In genomic region chr2:208186921-208187320, GRCh38 we compare ENCODE assay signal across 23 cellular contexts. TPM values are rescaled to one million over a fixed set of nuclear protein-coding genes. Genes with fewer than 3 reads are reported as not detected.
DNase-seq lines count a peak whose midpoint lies in the region; TF ChIP-seq lines count a peak whose summit lies in the region.
"Had no signal": no experiment of that assay in that cellular context is flagged by ENCODE, and none has a peak within 500 bp of the region (broad histone marks: within the 10 kb centered on the region; RNA-seq: fewer than 3 reads in every experiment).

No MANE protein-coding gene starts in this region.

- TF ChIP-seq CTCF in neural cell (IDR thresholded peaks at IDR 0.05; ENCODE audit: poor library complexity, severe bottlenecking) (no peak), RWPE1 (conservative IDR thresholded peaks at IDR 0.05; ENCODE audit: low read depth) (no peak)

- no peaks in the 10 kb centered on the region for H3K9me3 ChIP-seq in neural cell (ENCODE audit: low read length)
- H3K9me3 ChIP-seq: BE2C, HAP-1, MG63 had no signal

- H3K9ac ChIP-seq in neural cell (ENCODE audit: low read length): no peak overlapping the region

- H3K79me2 ChIP-seq in neural cell (replicated peaks; ENCODE audit: insufficient read depth, low read length): peaks cover 3% of the 10 kb centered on the region

- TF ChIP-seq EP300 in neural cell (conservative IDR thresholded peaks at IDR 0.05; ENCODE audit: poor library complexity, severe bottlenecking): no peak

- no peaks in the 10 kb centered on the region for H3K9me2 ChIP-seq in neural cell (ENCODE audit: insufficient read depth, low read length)

- DNase-seq in NCI-H82 (lab: John Stamatoyannopoulos, UW) (peak; percentile 19), NCI-H82 treated with DMSO at 0.1 percent for 48 hours (lab: John Stamatoyannopoulos, UW; ENCODE audit: unreplicated experiment) (no peak), caudate nucleus (lab: John Stamatoyannopoulos, UW) (peak in 4 of 61 donors; percentile 8 to 56 (median 28)), CD1c-positive myeloid dendritic cell (ENCODE audit: extremely low spot score) (no peak), RWPE1 (ENCODE audit: low spot score) (no peak)
- DNase-seq in effector CD4-positive, alpha-beta T cell: no peak
- DNase-seq: BE2C, DMS153, DND-41, HFFc6, KG1, MG63, NCI-H1105 treated with DMSO at 0.1 percent for 48 hours, NCI-H146, NCI-H2029, NCI-H2227 treated with DMSO at 0.1 percent for 48 hours, NCI-H526 treated with DMSO at 0.1 percent for 48 hours, PC-3, Right ventricle myocardium superior had no signal

- CTCF ChIA-PET in RWPE1 (lab: Yijun Ruan, JAX): no interaction called here

- peak overlapping the region; percentile 30 for H3K27ac ChIP-seq in caudate nucleus (ENCODE audit: low read depth, low read length)
- no peak overlapping the region for H3K27ac ChIP-seq in neural cell (ENCODE audit: low read length)
- H3K27ac ChIP-seq in RWPE1: no peak overlapping the region
- H3K27ac ChIP-seq: 22Rv1 had no signal

- no peak overlapping the region for H3K4me2 ChIP-seq in neural cell (ENCODE audit: low read length)

- TF ChIP-seq RAD21 in neural cell (conservative IDR thresholded peaks at IDR 0.05): no peak

- H4K20me1 ChIP-seq in neural cell (ENCODE audit: insufficient read depth): no peaks in the 10 kb centered on the region

- H2AFZ ChIP-seq in neural cell (ENCODE audit: low read depth, low read length): no peak overlapping the region

- POLR2A ChIA-PET in RWPE1 (lab: Yijun Ruan, JAX; ENCODE audit: low non-redundant PET): interaction anchor here (0.6 kb wide), 1 partner anchor 429 kb away, joined by 7 read pairs; no protein-coding TSS in a partner anchor

- peak overlapping the region; percentile 51 for H3K4me3 ChIP-seq in neural cell (ENCODE audit: low read length)
- H3K4me3 ChIP-seq: HAP-1, MG63 had no signal

- no peaks in the 10 kb centered on the region for H3K36me3 ChIP-seq in neural cell (ENCODE audit: insufficient read depth, low read length)
- H3K36me3 ChIP-seq: BE2C, HAP-1, MG63 had no signal

- no peaks in the 10 kb centered on the region for H3K27me3 ChIP-seq in neural cell (ENCODE audit: insufficient read depth, low read depth, low read length)
- H3K27me3 ChIP-seq: BE2C, MG63 had no signal

- no peaks in the 10 kb centered on the region for H3F3A ChIP-seq in neural cell (ENCODE audit: insufficient read depth, low read length, poor library complexity, severe bottlenecking)

TF ChIP-seq in neural cell, 6 proteins besides CTCF, POLR2A, EP300 and RAD21:
- TF ChIP-seq MXI1 (conservative IDR thresholded peaks at IDR 0.05; ENCODE audit: poor library complexity, severe bottlenecking): no peak
- no peak for TF ChIP-seq EZH2 (IDR thresholded peaks at IDR 0.05; ENCODE audit: borderline replicate concordance, insufficient read depth, low read length, poor library complexity, severe bottlenecking)
- no peak for TF ChIP-seq REST (IDR thresholded peaks at IDR 0.05; ENCODE audit: borderline replicate concordance)
- no peak for TF ChIP-seq POLR2AphosphoS5 (IDR thresholded peaks at IDR 0.05)
- no peak for TF ChIP-seq SMC3 (conservative IDR thresholded peaks at IDR 0.05; ENCODE audit: poor library complexity)
- TF ChIP-seq TAF1 (IDR thresholded peaks at IDR 0.05; ENCODE audit: low read depth): no peak

RNA-seq across cellular contexts. Expression of gene C2orf80, which starts 2.9 kb away (rescaled TPM):
- 68.0 and 71.5 TPM in 2 replicates for polyA plus RNA-seq in neural cell
- polyA minus RNA-seq in neural cell: 26.5 and 31.7 TPM in 2 replicates
- polyA plus RNA-seq: CD14-positive monocyte had no signal

RNA-seq across cellular contexts. Expression of gene CRYGA, which starts 23.5 kb away (rescaled TPM):
- polyA plus RNA-seq in neural cell: not detected in 2 replicates
- polyA minus RNA-seq in neural cell: not detected in 2 replicates
- polyA plus RNA-seq: CD14-positive monocyte had no signal

RNA-seq across cellular contexts. Expression of gene CRYGB, which starts 41.0 kb away (rescaled TPM):
- not detected in 2 replicates for polyA plus RNA-seq in neural cell
- not detected in 2 replicates for polyA minus RNA-seq in neural cell
- polyA plus RNA-seq: CD14-positive monocyte had no signal

RNA-seq across cellular contexts. Expression of gene CRYGC, which starts 57.3 kb away (rescaled TPM):
- not detected in 2 replicates for polyA plus RNA-seq in neural cell
- polyA minus RNA-seq in neural cell: not detected in 2 replicates
- polyA plus RNA-seq: CD14-positive monocyte had no signal
